13 cellular contexts compared by ENCODE assay signal in genomic region chr4:6095023-6095817, GRCh38.
A peak's percentile ranks its signal among the peaks of the same experiment; 100 is the strongest.
DNase-seq lines count a peak whose midpoint lies in the region; ATAC-seq, FAIRE-seq and TF ChIP-seq lines count a peak whose summit lies in the region.
"Had no signal": no experiment of that assay in that cellular context is flagged by ENCODE, and none has a peak within 500 bp of the region (broad histone marks: within the 10 kb centered on the region; RNA-seq: fewer than 3 reads in every experiment).

No MANE protein-coding gene starts in this region.

- peak overlapping the region; percentile 38; the same call in 2 of the 3 replicates for H3K4me2 ChIP-seq in A549

- CTCF ChIA-PET in A549 (lab: Yijun Ruan, JAX): interaction anchor here (1.7 kb wide), 1 partner anchor 97 kb away, joined by 7 read pairs; no protein-coding TSS in a partner anchor

- no peak for TF ChIP-seq CTCF in A549 (IDR thresholded peaks at IDR 0.05)

- peak overlapping the region; percentile 45 to 72; a peak in 5 of 6 replicates for H3K27ac ChIP-seq in A549
- H3K27ac ChIP-seq in epithelial cell of prostate: no peak overlapping the region
- H3K27ac ChIP-seq: neutrophil had no signal

- H3K4me3 ChIP-seq in A549: no peak overlapping the region

- DNase-seq in A549 (ENCODE audit: low read depth in 1 of 2, low spot score in 1 of 2) (peak in 1 of 2 experiments; percentile 56), GDM1 (lab: John Stamatoyannopoulos, UW) (peak; percentile 15), SK-MEL-5 (ENCODE audit: low read depth, low spot score) (peak; percentile 37), epithelial cell of prostate (ENCODE audit: low read depth, low spot score) (peak; percentile 34)
- no peak for DNase-seq in stimulated activated naive CD4-positive, alpha-beta T cell (lab: John Stamatoyannopoulos, UW)
- DNase-seq: activated naive CD4-positive, alpha-beta T cell treated with Interleukin-2 at 50 U/mL for 16 hours; CD4-positive, alpha-beta T cell; NCI-H345 had no signal

- 40% methylated on average over 11 of the region's 11 CpGs for WGBS in A549 (ENCODE audit: missing lambda C conversion rate)

- no peak for FAIRE-seq in A549 (lab: Jason Lieb, UNC)

- H3K9me3 ChIP-seq in A549: no peaks in the 10 kb centered on the region
- H3K9me3 ChIP-seq: neutrophil had no signal

- no peak for TF ChIP-seq POLR2A in A549 (IDR thresholded peaks at IDR 0.05; ENCODE audit: low read length)

- H3K4me1 ChIP-seq in A549: peaks cover 10% of the 10 kb centered on the region; the same call in 2 of the 3 replicates

- TF ChIP-seq EP300 in A549 (IDR thresholded peaks at IDR 0.05): no peak

- peak; percentile 71 to 87 for ATAC-seq in A549
- ATAC-seq in HG02588 (IDR thresholded peaks at IDR 0.05; ENCODE audit: unreplicated experiment): no peak
- ATAC-seq in HG03442 (IDR thresholded peaks at IDR 0.05; ENCODE audit: unreplicated experiment): no peak
- ATAC-seq in HG03469 (IDR thresholded peaks at IDR 0.05; ENCODE audit: unreplicated experiment): no peak
- ATAC-seq: Right ventricle myocardium inferior had no signal

- in situ Hi-C loops in SK-MEL-5 (cut with HindIII; ENCODE audit: low pct_unique_long_range_greater_than_20kb, low sequenced_read_pairs): no loop called here

- POLR2A ChIA-PET in A549 (lab: Yijun Ruan, JAX): no interaction called here

- no peak for TF ChIP-seq RAD21 in A549 (conservative IDR thresholded peaks at IDR 0.05 in 1 of 2, IDR thresholded peaks at IDR 0.05 in 1 of 2)

TF ChIP-seq in A549, 52 proteins besides CTCF, POLR2A, EP300 and RAD21:
- TF ChIP-seq ZFP36 (IDR thresholded peaks at IDR 0.05; ENCODE audit: borderline replicate concordance, partially characterized antibody): no peak
- TF ChIP-seq MAFK (IDR thresholded peaks at IDR 0.05; ENCODE audit: partially characterized antibody): peak; percentile 75
- no peak for TF ChIP-seq FOSL2 (IDR thresholded peaks at IDR 0.05)
- TF ChIP-seq FOSL2 (CRISPR knock-in tag; IDR thresholded peaks at IDR 0.05): peak; percentile 45
- no peak for TF ChIP-seq ESRRA (IDR thresholded peaks at IDR 0.05; ENCODE audit: borderline replicate concordance, low read length)

Comparison
In these comparisons a context has a peak if more than half of its experiments do, and no peak if none do; other contexts are left out.
1. ATAC-seq: peak in A549 (2 of 2); none in HG02588 (single experiment), HG03442 (single experiment) and HG03469 (single experiment).
2. DNase-seq: peak in GDM1 (single experiment), SK-MEL-5 (single experiment) and epithelial cell of prostate (single experiment); none in stimulated activated naive CD4-positive, alpha-beta T cell (0 of 6).